ENCODE assay signal across 8 cellular contexts in the genomic region with DNA sequence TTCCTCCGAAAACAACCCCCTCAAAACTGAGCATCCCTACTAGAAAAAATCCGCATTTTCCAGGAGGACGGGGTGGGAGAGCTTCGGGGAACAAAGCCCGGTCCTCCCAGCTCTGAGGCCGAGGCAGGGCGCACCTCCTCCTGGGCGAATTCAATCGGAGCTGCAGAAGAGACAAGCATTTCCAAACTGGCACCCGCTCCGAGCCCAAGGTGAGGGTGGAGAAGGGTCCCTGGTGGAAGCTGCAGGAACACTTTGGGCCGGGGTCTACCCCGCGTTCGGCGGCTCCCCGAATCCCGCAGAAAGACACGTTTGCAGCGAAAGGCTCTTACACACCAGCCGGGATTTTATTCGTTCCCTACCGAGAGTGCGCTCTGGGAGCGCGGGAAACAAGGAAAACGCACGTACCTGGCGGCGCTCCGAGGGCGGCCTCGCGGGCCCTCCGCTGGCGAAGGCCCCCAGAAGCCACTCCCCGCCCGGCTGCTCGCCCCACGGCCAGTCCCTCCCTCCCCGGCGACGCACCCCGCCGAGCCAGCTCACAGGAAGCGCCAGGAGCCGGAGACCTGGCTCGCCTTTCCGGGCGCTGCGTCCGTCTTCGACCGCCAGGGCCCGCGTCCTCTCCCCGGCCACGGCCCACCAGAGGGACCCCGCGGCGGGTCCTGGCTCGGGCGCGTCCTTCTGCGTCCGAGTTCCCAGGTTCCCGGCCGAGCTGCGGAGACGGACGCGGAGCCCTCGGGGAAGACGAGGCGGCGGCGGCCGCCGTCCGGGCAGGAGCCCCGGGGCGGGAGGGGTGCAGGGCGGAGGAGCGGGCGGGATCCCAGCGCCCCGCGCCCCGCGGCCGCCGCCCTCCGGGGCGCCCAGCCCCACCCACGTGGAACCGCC. TPM values are rescaled to one million over a fixed set of nuclear protein-coding genes. Genes with fewer than 3 reads are reported as not detected.
DNase-seq lines count a peak whose midpoint lies in the region; ATAC-seq, FAIRE-seq and TF ChIP-seq lines count a peak whose summit lies in the region.

No MANE protein-coding gene starts in this region.

- H3K9me3 Mint-ChIP-seq in activated naive CD8-positive, alpha-beta T cell treated with anti-CD3 and anti-CD28 coated beads for 36 hours = no peaks in the 10 kb centered on the region

- TF ChIP-seq CTCF in PC-9 (conservative IDR thresholded peaks at IDR 0.05) (no peak; the same call in 1 of the 2 replicates), omental fat pad (IDR thresholded peaks at IDR 0.05) (peak in 1 of 3 donors; percentile 18), vagina (IDR thresholded peaks at IDR 0.05) (peak in 1 of 3 experiments; percentile 21)

- POLR2A ChIA-PET in PC-9 (lab: Charles Lee; ENCODE audit: unreplicated experiment) = interaction anchor here (0.6 to 1.0 kb wide), 7 partner anchors 20 to 174 kb away, joined by 3 to 17 read pairs (median 4); no protein-coding TSS in a partner anchor

- H2AFZ ChIP-seq in PC-9 = peak overlapping the region; percentile 55; the same call in 1 of the 2 replicates

- no peaks in the 10 kb centered on the region for H3K9me2 ChIP-seq in PC-9 (ENCODE audit: insufficient read depth)

- peaks cover 14% of the 10 kb centered on the region for H3K4me1 Mint-ChIP-seq in activated naive CD8-positive, alpha-beta T cell treated with anti-CD3 and anti-CD28 coated beads for 36 hours

- no peaks in the 10 kb centered on the region for H3K36me3 Mint-ChIP-seq in activated naive CD8-positive, alpha-beta T cell treated with anti-CD3 and anti-CD28 coated beads for 36 hours

- H3K4me3 ChIP-seq in PC-9 (peak overlapping the region; percentile 92), vagina (peak overlapping the region; percentile 74 to 78)

- peaks cover 58% of the 10 kb centered on the region for H3K27me3 Mint-ChIP-seq in activated naive CD8-positive, alpha-beta T cell treated with anti-CD3 and anti-CD28 coated beads for 36 hours

- H3F3A ChIP-seq in PC-9 (ENCODE audit: insufficient read depth, low read depth) = peaks cover 7% of the 10 kb centered on the region; the same call in 1 of the 2 replicates

- BruUV-seq in PC-9 (replicated peaks; lab: Mats Ljungman, UMichigan) = TSS peak; percentile 54

- intact Hi-C loops in PC-9 (cut with micrococcal nuclease; ENCODE audit: unreplicated experiment) = loop anchor here (1.0 kb wide), 1 partner anchor 20 kb away; no protein-coding TSS in a partner anchor
- intact Hi-C loops in vagina (cut with DNase I) = loop anchor here (2.0 kb wide), 1 partner anchor 135 kb away; no protein-coding TSS in a partner anchor

- no peaks in the 10 kb centered on the region for H3K9me3 ChIP-seq in PC-9 (ENCODE audit: insufficient read depth, low read depth)
- H3K9me3 ChIP-seq in vagina = no peaks in the 10 kb centered on the region

- H3K27ac Mint-ChIP-seq in activated naive CD8-positive, alpha-beta T cell treated with anti-CD3 and anti-CD28 coated beads for 36 hours = no peak overlapping the region

- TF ChIP-seq POLR2A in vagina (IDR thresholded peaks at IDR 0.05) = peak in 1 of 2 donors; percentile 75

- peak overlapping the region; percentile 84 for H3K27ac ChIP-seq in PC-9
- H3K27ac ChIP-seq in vagina = peak overlapping the region; percentile 97

- FAIRE-seq in HTR-8/SVneo (lab: Jason Lieb, UNC) = no peak

- CTCF ChIA-PET in PC-9 (lab: Charles Lee) = no interaction called here

- H3K27me3 ChIP-seq in PC-9 (ENCODE audit: insufficient read depth, low read depth) (no peaks in the 10 kb centered on the region), vagina (no peaks in the 10 kb centered on the region)

- H3K79me2 ChIP-seq in PC-9 (ENCODE audit: low read depth) = peaks cover 50% of the 10 kb centered on the region

- no peaks in the 10 kb centered on the region for H4K20me1 ChIP-seq in PC-9 (ENCODE audit: insufficient read depth)

- peak; percentile 29 for ATAC-seq in GM21367 (IDR thresholded peaks at IDR 0.05; ENCODE audit: unreplicated experiment)
- ATAC-seq in omental fat pad (ENCODE audit: low FRiP score) = peak; percentile 65

- no peaks in the 10 kb centered on the region for H3K36me3 ChIP-seq in PC-9 (ENCODE audit: low read depth)
- H3K36me3 ChIP-seq in vagina = no peaks in the 10 kb centered on the region

- peak overlapping the region; percentile 92 for H3K4me2 ChIP-seq in PC-9

- H3K4me1 ChIP-seq in PC-9 (replicated peaks; ENCODE audit: insufficient read depth) = peaks cover 5% of the 10 kb centered on the region
- H3K4me1 ChIP-seq in vagina = peaks cover 50% of the 10 kb centered on the region

- peak overlapping the region; percentile 64 for H3K4me3 Mint-ChIP-seq in activated naive CD8-positive, alpha-beta T cell treated with anti-CD3 and anti-CD28 coated beads for 36 hours

- DNase-seq in DMS153 (lab: John Stamatoyannopoulos, UW) (peak; percentile 62), HTR-8/SVneo (ENCODE audit: insufficient read length, low spot score) (peak; percentile 59), PC-9 (peak; percentile 73 to 95), glomerular visceral epithelial cell (ENCODE audit: extremely low spot score) (peak; percentile 93), omental fat pad (ENCODE audit: low spot score) (no peak), vagina (ENCODE audit: extremely low spot score in 2 of 2) (no peak)
- DNase-seq in activated naive CD8-positive, alpha-beta T cell treated with anti-CD3 and anti-CD28 coated beads for 36 hours = peak; percentile 74

RNA-seq across cellular contexts. Expression of gene BAHCC1, which starts 49.8 kb away (rescaled TPM):
- 33.7 and 35.4 TPM in 2 replicates for total RNA-seq in PC-9 (2021)
- under 1 TPM; 0.08 to 0.25 TPM for total RNA-seq in activated naive CD8-positive, alpha-beta T cell treated with anti-CD3 and anti-CD28 coated beads for 36 hours
- total RNA-seq in omental fat pad = 10 to 100 TPM in 1 of 4 donors, 1 to 10 TPM in 3; 4.8 to 20.8 (median 7.1) TPM
- total RNA-seq in vagina = 9.1 TPM

RNA-seq across cellular contexts. Expression of gene SLC38A10, which starts 50.3 kb away (rescaled TPM):
- total RNA-seq in PC-9 (2021) (127 and 130 TPM in 2 replicates), omental fat pad (100 to 1,000 TPM in 1 of 4 donors, 10 to 100 TPM in 3; 61.2 to 126 (median 75.6) TPM), vagina (67.5 TPM)
- total RNA-seq in activated naive CD8-positive, alpha-beta T cell treated with anti-CD3 and anti-CD28 coated beads for 36 hours = 10 to 100 TPM; 35.7 to 38.7 TPM

Comparison
In these comparisons a context has a peak if more than half of its experiments do, and no peak if none do; other contexts are left out.
1. DNase-seq: peak in DMS153 (single experiment), HTR-8/SVneo (single experiment), PC-9 (2 of 2), activated naive CD8-positive, alpha-beta T cell treated with anti-CD3 and anti-CD28 coated beads for 36 hours (single experiment) and glomerular visceral epithelial cell (single experiment); none in omental fat pad (single experiment) and vagina (0 of 2).